ENCODE assay signal across 9 cellular contexts in genomic region chr1:43358121-43358745, GRCh38. TPM values are rescaled to one million over a fixed set of nuclear protein-coding genes. Genes with fewer than 3 reads are reported as not detected.
DNase-seq lines count a peak whose midpoint lies in the region; ATAC-seq and TF ChIP-seq lines count a peak whose summit lies in the region.
"Had no signal": no experiment of that assay in that cellular context is flagged by ENCODE, and none has a peak within 500 bp of the region (broad histone marks: within the 10 kb centered on the region; RNA-seq: fewer than 3 reads in every experiment).

No MANE protein-coding gene starts in this region.

- TF ChIP-seq POLR2A in GM18951 (IDR thresholded peaks at IDR 0.05; ENCODE audit: extremely low read depth, insufficient read depth, insufficient read length) = peak; percentile 77

- H3K4me3 Mint-ChIP-seq in CD4-positive, CD25-positive, alpha-beta regulatory T cell = peak overlapping the region; percentile 90 to 96 (median 92)

- H3K27me3 Mint-ChIP-seq in CD4-positive, CD25-positive, alpha-beta regulatory T cell = no peaks in the 10 kb centered on the region

- H3K9me3 ChIP-seq in CD4-positive, CD25-positive, alpha-beta regulatory T cell (ENCODE audit: control insufficient read depth in 2 of 2, low read length in 2 of 2) = no peaks in the 10 kb centered on the region
- H3K9me3 ChIP-seq in SJCRH30 (replicated peaks) (no peaks in the 10 kb centered on the region), liver (ENCODE audit: control insufficient read depth in 4 of 4, low read length in 3 of 4) (no peaks in the 10 kb centered on the region), thoracic aorta (no peaks in the 10 kb centered on the region)

- no peaks in the 10 kb centered on the region for H3K9me3 Mint-ChIP-seq in CD4-positive, CD25-positive, alpha-beta regulatory T cell

- H3K27ac Mint-ChIP-seq in CD4-positive, CD25-positive, alpha-beta regulatory T cell = peak overlapping the region; percentile 9 to 93 (median 84)

- TF ChIP-seq CTCF in choroid plexus epithelial cell (conservative IDR thresholded peaks at IDR 0.05; ENCODE audit: low read depth, low read length) = peak; percentile 51
- TF ChIP-seq CTCF in liver (IDR thresholded peaks at IDR 0.05; ENCODE audit: low read depth, low read length, missing input control) = peak; percentile 13
- TF ChIP-seq CTCF in thoracic aorta (IDR thresholded peaks at IDR 0.05) = no peak

- WGBS in liver = 1% methylated on average over 33 of the region's 33 CpGs

- H3K36me3 Mint-ChIP-seq in CD4-positive, CD25-positive, alpha-beta regulatory T cell = peaks cover 18% of the 10 kb centered on the region

- peaks cover 13% of the 10 kb centered on the region for H3K4me1 ChIP-seq in CD4-positive, CD25-positive, alpha-beta regulatory T cell (ENCODE audit: control insufficient read depth, insufficient read depth, low read length, poor library complexity, severe bottlenecking)
- H3K4me1 ChIP-seq in SJCRH30 (peaks cover 7% of the 10 kb centered on the region; the same call in 1 of the 2 replicates), liver (ENCODE audit: control insufficient read depth in 4 of 4, insufficient read depth in 4 of 4, low read length in 3 of 4) (peaks cover 6 to 14% (median 12%) of the 10 kb centered on the region in 4 donors), thoracic aorta (ENCODE audit: control insufficient read depth in 1 of 2, low read depth in 2 of 2) (peaks cover 9 to 15% of the 10 kb centered on the region in 2 donors)

- peaks cover 9 to 21% (median 15%) of the 10 kb centered on the region in 4 donors for H3K4me1 Mint-ChIP-seq in CD4-positive, CD25-positive, alpha-beta regulatory T cell

- in situ Hi-C loops in GM18951 (cut with MboI; ENCODE audit: low sequenced_read_pairs, unreplicated experiment) = loop anchor here (10.0 kb wide), 1 partner anchor 123 kb away; no protein-coding TSS in a partner anchor

- H3K27me3 ChIP-seq in CD4-positive, CD25-positive, alpha-beta regulatory T cell (ENCODE audit: control insufficient read depth, insufficient read depth, low read length) = no peaks in the 10 kb centered on the region
- H3K27me3 ChIP-seq in SJCRH30 (no peaks in the 10 kb centered on the region), liver (ENCODE audit: control insufficient read depth in 4 of 4, insufficient read depth in 4 of 4, low read length in 3 of 4) (no peaks in the 10 kb centered on the region), thoracic aorta (replicated peaks; ENCODE audit: insufficient read depth) (no peaks in the 10 kb centered on the region)

- peak overlapping the region; percentile 65 for H3K27ac ChIP-seq in CD4-positive, CD25-positive, alpha-beta regulatory T cell (ENCODE audit: insufficient read depth, low read length, poor library complexity, severe bottlenecking)
- H3K27ac ChIP-seq in SJCRH30 (peak overlapping the region; percentile 85), liver (ENCODE audit: low read depth in 1 of 2, low read length in 2 of 2) (peak overlapping the region; percentile 47 to 60), thoracic aorta (peak overlapping the region; percentile 94 to 97)

- peak; percentile 57 to 73 for TF ChIP-seq RAD21 in liver (IDR thresholded peaks at IDR 0.05)

- H3K4me3 ChIP-seq in CD4-positive, CD25-positive, alpha-beta regulatory T cell (ENCODE audit: low read depth, low read length) = peak overlapping the region; percentile 90
- peak overlapping the region; percentile 92 for H3K4me3 ChIP-seq in Jurkat, Clone E6-1 (ENCODE audit: low read length)
- H3K4me3 ChIP-seq in SJCRH30 (peak overlapping the region; percentile 71), choroid plexus epithelial cell (ENCODE audit: low read depth, low read length) (peak overlapping the region; percentile 64), liver (ENCODE audit: low read depth in 1 of 3, low read length in 3 of 3) (peak overlapping the region; percentile 70 to 76 (median 76)), thoracic aorta (peak overlapping the region; percentile 98)

- peak in 1 of 3 donors; percentile 59 for DNase-seq in CD4-positive, CD25-positive, alpha-beta regulatory T cell
- DNase-seq in Jurkat, Clone E6-1 (ENCODE audit: low read depth, low spot score) = no peak
- peak in 1 of 2 experiments; percentile 55 for DNase-seq in SJCRH30
- peak; percentile 51 for DNase-seq in choroid plexus epithelial cell (ENCODE audit: low read depth)
- DNase-seq in thoracic aorta (ENCODE audit: low spot score) = no peak

- peaks cover 15% of the 10 kb centered on the region for H3K36me3 ChIP-seq in CD4-positive, CD25-positive, alpha-beta regulatory T cell (ENCODE audit: control insufficient read depth, insufficient read depth, low read length)
- peaks cover 31% of the 10 kb centered on the region for H3K36me3 ChIP-seq in SJCRH30
- peaks cover 0 to 18% (median 6%) of the 10 kb centered on the region in 4 donors for H3K36me3 ChIP-seq in liver (ENCODE audit: control insufficient read depth in 4 of 4, insufficient read depth in 3 of 4, low read depth in 1 of 4, low read length in 3 of 4)
- H3K36me3 ChIP-seq in thoracic aorta = peaks cover 18% of the 10 kb centered on the region

- peak overlapping the region; percentile 58 to 77 for H3K9ac ChIP-seq in liver (ENCODE audit: low read depth in 1 of 2, low read length in 2 of 2)

- no peak for ATAC-seq in CD4-positive, CD25-positive, alpha-beta regulatory T cell (ENCODE audit: low read depth in 2 of 2)
- ATAC-seq in thoracic aorta (ENCODE audit: insufficient number of reproducible peaks, low FRiP score, low read depth) (no peak), HG02885 (IDR thresholded peaks at IDR 0.05; ENCODE audit: poor library complexity, unreplicated experiment) (no peak)

TF ChIP-seq in liver, 16 proteins besides CTCF, POLR2A, EP300 and RAD21:
- TF ChIP-seq TAF1 (conservative IDR thresholded peaks at IDR 0.05) (peak; percentile 24), JUND (IDR thresholded peaks at IDR 0.05) (no peak), FOXA2 (IDR thresholded peaks at IDR 0.05) (no peak), HNF4A (conservative IDR thresholded peaks at IDR 0.05) (no peak), ATF3 (IDR thresholded peaks at IDR 0.05) (no peak), MAX (IDR thresholded peaks at IDR 0.05) (no peak), RXRA (IDR thresholded peaks at IDR 0.05) (no peak), SP1 (IDR thresholded peaks at IDR 0.05) (no peak)
TF ChIP-seq in liver: peak in this region for 1.

RNA-seq across cellular contexts. Expression of gene CDC20, which starts 0.5 kb away (rescaled TPM):
- 1.2 TPM for total RNA-seq in CD4-positive, CD25-positive, alpha-beta regulatory T cell
- 1 to 10 TPM; 4.2 to 7.5 (median 5.8) TPM for polyA plus RNA-seq in CD4-positive, CD25-positive, alpha-beta regulatory T cell
- polyA plus RNA-seq in Jurkat, Clone E6-1 (2012; ENCODE audit: insufficient read depth, insufficient read length) = 242 TPM
- total RNA-seq in SJCRH30 (2014; rRNA removed; shearing (Covaris generic)) = 181 and 185 TPM in 2 replicates
- 10 to 100 TPM in 1 of 2 donors, under 1 TPM in 1; 0.25 to 73.4 TPM for total RNA-seq in liver
- polyA plus RNA-seq in liver = 1 to 10 TPM; 2.0 to 4.9 TPM
- total RNA-seq in thoracic aorta = under 1 TPM; 0.35 to 0.41 TPM

RNA-seq across cellular contexts. Expression of gene ELOVL1, which starts 9.6 kb away (rescaled TPM):
- total RNA-seq in CD4-positive, CD25-positive, alpha-beta regulatory T cell = 37.1 TPM
- polyA plus RNA-seq in CD4-positive, CD25-positive, alpha-beta regulatory T cell = 100 to 1,000 TPM in 1 of 4 donors, 10 to 100 TPM in 3; 74.5 to 114 (median 77.7) TPM
- 57.0 TPM for polyA plus RNA-seq in Jurkat, Clone E6-1 (2012; ENCODE audit: insufficient read depth, insufficient read length)
- 43.5 and 46.3 TPM in 2 replicates for total RNA-seq in SJCRH30 (2014; rRNA removed; shearing (Covaris generic))
- 10 to 100 TPM; 12.8 to 50.3 TPM for total RNA-seq in liver
- 10 to 100 TPM; 25.2 to 45.4 TPM for polyA plus RNA-seq in liver
- total RNA-seq in thoracic aorta = 10 to 100 TPM; 36.3 to 40.8 TPM

RNA-seq across cellular contexts. Expression of gene MPL, which starts 20.6 kb away (rescaled TPM):
- total RNA-seq in CD4-positive, CD25-positive, alpha-beta regulatory T cell = 2.2 TPM
- not detected for polyA plus RNA-seq in CD4-positive, CD25-positive, alpha-beta regulatory T cell
- not detected for polyA plus RNA-seq in Jurkat, Clone E6-1 (2012; ENCODE audit: insufficient read depth, insufficient read length)
- not detected in 2 replicates for total RNA-seq in SJCRH30 (2014; rRNA removed; shearing (Covaris generic))
- total RNA-seq in liver (1 to 10 TPM in 1 of 2 donors, not detected in 1; 1.0 TPM), thoracic aorta (not detected)
- polyA plus RNA-seq in liver = under 1 TPM in 1 of 2 donors, not detected in 1; 0.03 TPM
- total RNA-seq: activated CD8-positive, alpha-beta memory T cell treated with anti-CD3 and anti-CD28 coated beads for 36 hours had no signal

RNA-seq across cellular contexts. Expression of gene MED8, which starts 31.4 kb away (rescaled TPM):
- total RNA-seq in CD4-positive, CD25-positive, alpha-beta regulatory T cell = 18.4 TPM
- polyA plus RNA-seq in CD4-positive, CD25-positive, alpha-beta regulatory T cell = 10 to 100 TPM; 41.8 to 51.3 (median 48.4) TPM
- polyA plus RNA-seq in Jurkat, Clone E6-1 (2012; ENCODE audit: insufficient read depth, insufficient read length) = 39.1 TPM
- total RNA-seq in SJCRH30 (2014; rRNA removed; shearing (Covaris generic)) = 33.9 and 39.3 TPM in 2 replicates
- 10 to 100 TPM; 26.2 to 37.6 TPM for total RNA-seq in liver
- polyA plus RNA-seq in liver = 10 to 100 TPM; 26.6 to 31.6 TPM
- total RNA-seq in thoracic aorta = 10 to 100 TPM; 33.8 to 52.7 TPM

RNA-seq across cellular contexts. Expression of gene SZT2, which starts 31.5 kb away (rescaled TPM):
- total RNA-seq in CD4-positive, CD25-positive, alpha-beta regulatory T cell = 107 TPM
- polyA plus RNA-seq in CD4-positive, CD25-positive, alpha-beta regulatory T cell = 1 to 10 TPM; 1.5 to 4.6 (median 3.5) TPM
- polyA plus RNA-seq in Jurkat, Clone E6-1 (2012; ENCODE audit: insufficient read depth, insufficient read length) = 12.5 TPM
- 15.5 and 19.5 TPM in 2 replicates for total RNA-seq in SJCRH30 (2014; rRNA removed; shearing (Covaris generic))
- 10 to 100 TPM; 18.4 to 31.0 TPM for total RNA-seq in liver
- 1 to 10 TPM; 4.8 to 5.4 TPM for polyA plus RNA-seq in liver
- 10 to 100 TPM; 50.0 to 65.3 TPM for total RNA-seq in thoracic aorta
